Comparison of ENCODE assay signal across 12 cellular contexts in genomic region chr13:80036845-80037504, GRCh38.
DNase-seq lines count a peak whose midpoint lies in the region; ATAC-seq and TF ChIP-seq lines count a peak whose summit lies in the region.
"Had no signal": no experiment of that assay in that cellular context is flagged by ENCODE, and none has a peak within 500 bp of the region (broad histone marks: within the 10 kb centered on the region; RNA-seq: fewer than 3 reads in every experiment).

No MANE protein-coding gene starts in this region.

- TF ChIP-seq CTCF in OCI-LY3 (IDR thresholded peaks at IDR 0.05; ENCODE audit: low read depth, low read length) (no peak), transverse colon (IDR thresholded peaks at IDR 0.05) (no peak), hepatocyte (IDR thresholded peaks at IDR 0.05; ENCODE audit: poor library complexity) (no peak)

- H3K79me2 ChIP-seq in OCI-LY3 (ENCODE audit: low read length) (no peaks in the 10 kb centered on the region), hepatocyte (no peaks in the 10 kb centered on the region)

- WGBS in transverse colon (ENCODE audit: low coverage in 1 of 2), 2 donors: 65 to 71% methylated on average over 2 of the region's 2 CpGs
- WGBS in hepatocyte (ENCODE audit: low lambda C conversion rate, missing lambda C conversion rate): 91% methylated on average over 2 of the region's 2 CpGs

- H3K27me3 ChIP-seq in OCI-LY3 (ENCODE audit: low read depth, low read length) (peaks cover 16% of the 10 kb centered on the region; the same call in 1 of the 2 replicates), transverse colon (no peaks in the 10 kb centered on the region), hepatocyte (no peaks in the 10 kb centered on the region)
- H3K27me3 ChIP-seq: pancreas had no signal

- DNase-seq in memory B cell (ENCODE audit: low spot score in 2 of 2) (peak in 1 of 2 donors; percentile 11), NCI-H2081 (lab: John Stamatoyannopoulos, UW) (no peak), transverse colon (no peak), hepatocyte (ENCODE audit: low spot score) (no peak)
- DNase-seq: DMS 273 treated with DMSO at 0.1 percent for 48 hours; NCI-H2171; pancreas; stimulated activated CD8-positive, alpha-beta memory T cell treated with anti-CD3 and anti-CD28 coated beads, Interleukin-4, amount 100 ng/mL, for 48 hours had no signal

- no peak overlapping the region for H3K27ac ChIP-seq in OCI-LY3 (ENCODE audit: low read length)
- no peak overlapping the region for H3K27ac ChIP-seq in transverse colon
- H3K27ac ChIP-seq in hepatocyte: no peak overlapping the region
- H3K27ac ChIP-seq: pancreas had no signal

- intact Hi-C loops in transverse colon (cut with DNase I; ENCODE audit: low total_unique reads): no loop called here

- H3K4me1 Mint-ChIP-seq in memory B cell: peaks cover 15% of the 10 kb centered on the region

- H3K36me3 ChIP-seq in OCI-LY3 (replicated peaks; ENCODE audit: low read depth, low read length): no peaks in the 10 kb centered on the region
- no peaks in the 10 kb centered on the region for H3K36me3 ChIP-seq in transverse colon
- H3K36me3 ChIP-seq in hepatocyte (replicated peaks; ENCODE audit: insufficient read depth, low read depth): no peaks in the 10 kb centered on the region
- H3K36me3 ChIP-seq: pancreas had no signal

- H3K4me3 Mint-ChIP-seq in memory B cell: no peak overlapping the region

- H4K20me1 ChIP-seq in OCI-LY3 (ENCODE audit: insufficient read depth, low read length) (no peaks in the 10 kb centered on the region), hepatocyte (ENCODE audit: insufficient read depth, poor library complexity, severe bottlenecking) (no peaks in the 10 kb centered on the region)

- peak; percentile 66 for ATAC-seq in GM18517 (IDR thresholded peaks at IDR 0.05; ENCODE audit: unreplicated experiment)
- peak; percentile 44 for ATAC-seq in HG02798 (IDR thresholded peaks at IDR 0.05; ENCODE audit: poor library complexity, unreplicated experiment)
- ATAC-seq in memory B cell (ENCODE audit: low read depth): peak; percentile 86
- ATAC-seq in esophagus mucosa: no peak

- no peak overlapping the region for H3K27ac Mint-ChIP-seq in memory B cell

- H2AFZ ChIP-seq in OCI-LY3 (ENCODE audit: low read depth, low read length) (no peak overlapping the region), hepatocyte (no peak overlapping the region)

- H3K27me3 Mint-ChIP-seq in memory B cell: no peaks in the 10 kb centered on the region

- no peaks in the 10 kb centered on the region for H3K9me2 ChIP-seq in hepatocyte (replicated peaks; ENCODE audit: insufficient read depth)

- no peaks in the 10 kb centered on the region for H3K9me3 Mint-ChIP-seq in memory B cell

- in situ Hi-C loops in transverse colon (cut with MboI; ENCODE audit: low pct_ligation_motif_present in 1 of 4, low pct_unique_long_range_greater_than_20kb in 1 of 4, low sequenced_read_pairs in 3 of 4): no loop called here

- H3K4me2 ChIP-seq in OCI-LY3 (ENCODE audit: low read length): peak overlapping the region; percentile 46
- H3K4me2 ChIP-seq in hepatocyte: no peak overlapping the region

- no peak overlapping the region for H3K9ac ChIP-seq in OCI-LY3 (ENCODE audit: low read length)

- H3K4me3 ChIP-seq in OCI-LY3 (ENCODE audit: low read length) (0 out of 2 replicates have a peak overlapping the region, but pooled peaks have one; percentile 2), transverse colon (no peak overlapping the region), hepatocyte (no peak overlapping the region)
- H3K4me3 ChIP-seq: pancreas had no signal

- no peak for TF ChIP-seq EP300 in transverse colon (IDR thresholded peaks at IDR 0.05; ENCODE audit: low read depth)

- H3K36me3 Mint-ChIP-seq in memory B cell: no peaks in the 10 kb centered on the region

- TF ChIP-seq POLR2A in transverse colon (IDR thresholded peaks at IDR 0.05): no peak

- H3K4me1 ChIP-seq in OCI-LY3 (ENCODE audit: low read length) (peaks cover 32% of the 10 kb centered on the region), transverse colon (peaks cover 0 to 10% (median 3%) of the 10 kb centered on the region in 4 donors), hepatocyte (ENCODE audit: insufficient read depth) (no peaks in the 10 kb centered on the region)
- H3K4me1 ChIP-seq: pancreas had no signal

- H3K9me3 ChIP-seq in OCI-LY3 (ENCODE audit: insufficient read depth, low read length) (no peaks in the 10 kb centered on the region), transverse colon (no peaks in the 10 kb centered on the region), hepatocyte (ENCODE audit: low read depth) (no peaks in the 10 kb centered on the region)
- H3K9me3 ChIP-seq: pancreas had no signal
